Comparison of ENCODE assay signal across 15 cellular contexts in genomic region chr11:106466441-106467190, GRCh38.
A peak's percentile ranks its signal among the peaks of the same experiment; 100 is the strongest.
DNase-seq lines count a peak whose midpoint lies in the region; TF ChIP-seq lines count a peak whose summit lies in the region.
"Had no signal": no experiment of that assay in that cellular context is flagged by ENCODE, and none has a peak within 500 bp of the region (broad histone marks: within the 10 kb centered on the region; RNA-seq: fewer than 3 reads in every experiment).

No MANE protein-coding gene starts in this region.

- WGBS in SK-N-SH (ENCODE audit: low lambda C conversion rate) = 30% methylated on average over 7 of the region's 7 CpGs
- 17% methylated on average over 7 of the region's 7 CpGs for WGBS in smooth muscle cell (ENCODE audit: low lambda C conversion rate)

- H3K9ac ChIP-seq in SK-N-SH (no peak overlapping the region), smooth muscle cell (ENCODE audit: low read depth) (no peak overlapping the region)

- H3K4me1 Mint-ChIP-seq in activated T-helper 1 cell treated with anti-CD3 and anti-CD28 coated beads, Interleukin-12 subunit alpha, Interleukin-12 subunit beta, Interleukin-2, Interleukin-4 antibody, amounts not matched to agents 30 ng/mL and 10 ng/mL and 1 ng/mL, durations not matched to agents 14 hours and 24 hours and 36 hours (ENCODE audit: low read depth) = no peaks in the 10 kb centered on the region

- TF ChIP-seq CTCF in SK-N-SH (IDR thresholded peaks at IDR 0.05) (no peak), smooth muscle cell (IDR thresholded peaks at IDR 0.05; ENCODE audit: borderline replicate concordance, insufficient read depth, poor library complexity, severe bottlenecking) (no peak)

- no peaks in the 10 kb centered on the region for H4K20me1 ChIP-seq in SK-N-SH (ENCODE audit: insufficient read depth)
- no peaks in the 10 kb centered on the region for H4K20me1 ChIP-seq in smooth muscle cell (ENCODE audit: low read depth)

- H3K4me1 ChIP-seq in SK-N-SH (ENCODE audit: control insufficient read depth in 1 of 2, insufficient read depth in 2 of 2, low read depth in 1 of 2, low read length in 1 of 2) (peaks cover 0 to 10% of the 10 kb centered on the region in 2 experiments; a peak in 2 of 4 replicates), smooth muscle cell (ENCODE audit: low read depth) (peaks cover 46% of the 10 kb centered on the region)
- H3K4me1 ChIP-seq: suprapubic skin had no signal

- no peaks in the 10 kb centered on the region for H3K9me2 ChIP-seq in SK-N-SH

- H2AFZ ChIP-seq in SK-N-SH (ENCODE audit: low read depth) (peak overlapping the region; percentile 16; the same call in 1 of the 2 replicates), smooth muscle cell (ENCODE audit: low read depth) (no peak overlapping the region)

- H3K9me3 ChIP-seq in SK-N-SH = no peaks in the 10 kb centered on the region
- H3K9me3 ChIP-seq in smooth muscle cell (replicated peaks; ENCODE audit: low read depth) = no peaks in the 10 kb centered on the region
- H3K9me3 ChIP-seq: suprapubic skin had no signal

- H3K4me3 ChIP-seq in SK-N-SH (ENCODE audit: low read depth in 2 of 2, low read length in 1 of 2) (no peak overlapping the region), smooth muscle cell (peak overlapping the region; percentile 8)
- H3K4me3 ChIP-seq: cardiac muscle cell, SK-N-MC, suprapubic skin had no signal

- H3K27me3 Mint-ChIP-seq in activated T-helper 1 cell treated with anti-CD3 and anti-CD28 coated beads, Interleukin-12 subunit alpha, Interleukin-12 subunit beta, Interleukin-2, Interleukin-4 antibody, amounts not matched to agents 30 ng/mL and 10 ng/mL and 1 ng/mL, durations not matched to agents 14 hours and 24 hours and 36 hours (ENCODE audit: insufficient read depth) = no peaks in the 10 kb centered on the region
- H3K27me3 Mint-ChIP-seq: activated CD8-positive, alpha-beta T cell treated with anti-CD3 and anti-CD28 coated beads for 36 hours had no signal

- intact Hi-C loops in activated T-helper 1 cell treated with anti-CD3 and anti-CD28 coated beads, Interleukin-12 subunit alpha, Interleukin-12 subunit beta, Interleukin-2, Interleukin-4 antibody, amounts not matched to agents 30 ng/mL and 10 ng/mL and 1 ng/mL, durations not matched to agents 14 hours and 24 hours and 36 hours (cut with micrococcal nuclease) = no loop called here

- H3F3A ChIP-seq in SK-N-SH (replicated peaks; ENCODE audit: insufficient read depth) (peaks cover 8% of the 10 kb centered on the region), smooth muscle cell (ENCODE audit: low read depth) (peaks cover 18% of the 10 kb centered on the region)

- CTCF ChIA-PET in SK-N-SH (lab: Yijun Ruan, JAX) = no interaction called here

- H3K79me2 ChIP-seq in SK-N-SH (ENCODE audit: insufficient read depth) (no peaks in the 10 kb centered on the region), smooth muscle cell (ENCODE audit: low read depth) (no peaks in the 10 kb centered on the region)

- H3K4me2 ChIP-seq in SK-N-SH (peak overlapping the region; percentile 15; the same call in 1 of the 2 replicates), smooth muscle cell (peak overlapping the region; percentile 77)

- H3K27ac ChIP-seq in SK-N-SH (ENCODE audit: low read depth in 2 of 2, low read length in 1 of 2) = peak overlapping the region in 1 of 2 experiments; percentile 52; a peak in 2 of 4 replicates
- H3K27ac ChIP-seq in smooth muscle cell (ENCODE audit: low read depth) = peak overlapping the region; percentile 64
- H3K27ac ChIP-seq: 22Rv1, cardiac muscle cell, SK-N-MC, suprapubic skin had no signal

- no peak overlapping the region for H3K4me3 Mint-ChIP-seq in activated T-helper 1 cell treated with anti-CD3 and anti-CD28 coated beads, Interleukin-12 subunit alpha, Interleukin-12 subunit beta, Interleukin-2, Interleukin-4 antibody, amounts not matched to agents 30 ng/mL and 10 ng/mL and 1 ng/mL, durations not matched to agents 14 hours and 24 hours and 36 hours
- H3K4me3 Mint-ChIP-seq: activated CD8-positive, alpha-beta T cell treated with anti-CD3 and anti-CD28 coated beads for 36 hours had no signal

- no peaks in the 10 kb centered on the region for H3K27me3 ChIP-seq in SK-N-SH (ENCODE audit: insufficient read depth)
- peaks cover 5% of the 10 kb centered on the region for H3K27me3 ChIP-seq in smooth muscle cell (ENCODE audit: low read depth)
- H3K27me3 ChIP-seq: cardiac muscle cell, suprapubic skin had no signal

- DNase-seq in DMS 273 (lab: John Stamatoyannopoulos, UW; ENCODE audit: unreplicated experiment) = peak; percentile 48
- no peak for DNase-seq in DMS 273 treated with DMSO at 0.1 percent for 48 hours (lab: John Stamatoyannopoulos, UW)
- DNase-seq in SK-N-SH = no peak
- DNase-seq in fibroblast of the conjunctiva (ENCODE audit: low read depth) = peak; percentile 31
- no peak for DNase-seq in smooth muscle cell (lab: John Stamatoyannopoulos, UW; ENCODE audit: unreplicated experiment)
- no peak for DNase-seq in activated T-helper 1 cell treated with anti-CD3 and anti-CD28 coated beads, Interleukin-12 subunit alpha, Interleukin-12 subunit beta, Interleukin-2, Interleukin-4 antibody, amounts not matched to agents 30 ng/mL and 10 ng/mL and 1 ng/mL, durations not matched to agents 14 hours and 24 hours and 36 hours (ENCODE audit: low spot score)
- no peak for DNase-seq in DMS79 treated with DMSO at 0.1 percent for 48 hours (lab: John Stamatoyannopoulos, UW)
- DNase-seq in ureter (ENCODE audit: low spot score) = no peak
- DNase-seq: activated CD8-positive, alpha-beta T cell treated with anti-CD3 and anti-CD28 coated beads for 36 hours; hippocampal formation; stimulated activated CD4-positive, alpha-beta T cell treated with anti-CD3 and anti-CD28 coated beads, Interleukin-4, amount 100 ng/mL, for 24 hours had no signal

- peaks cover 4% of the 10 kb centered on the region for H3K9me3 Mint-ChIP-seq in activated T-helper 1 cell treated with anti-CD3 and anti-CD28 coated beads, Interleukin-12 subunit alpha, Interleukin-12 subunit beta, Interleukin-2, Interleukin-4 antibody, amounts not matched to agents 30 ng/mL and 10 ng/mL and 1 ng/mL, durations not matched to agents 14 hours and 24 hours and 36 hours

- no peak for TF ChIP-seq RAD21 in SK-N-SH (IDR thresholded peaks at IDR 0.05; ENCODE audit: low read length)

- H3K27ac Mint-ChIP-seq in activated T-helper 1 cell treated with anti-CD3 and anti-CD28 coated beads, Interleukin-12 subunit alpha, Interleukin-12 subunit beta, Interleukin-2, Interleukin-4 antibody, amounts not matched to agents 30 ng/mL and 10 ng/mL and 1 ng/mL, durations not matched to agents 14 hours and 24 hours and 36 hours = no peak overlapping the region
- H3K27ac Mint-ChIP-seq: activated CD8-positive, alpha-beta T cell treated with anti-CD3 and anti-CD28 coated beads for 36 hours had no signal

- no peak for TF ChIP-seq EP300 in SK-N-SH (IDR thresholded peaks at IDR 0.05; ENCODE audit: borderline replicate concordance in 1 of 2, low read depth in 1 of 2, low read length in 1 of 2)

- H3K36me3 ChIP-seq in SK-N-SH (replicated peaks in 1 of 2; ENCODE audit: control insufficient read depth in 1 of 2, insufficient read depth in 2 of 2, low read length in 1 of 2) (no peaks in the 10 kb centered on the region), smooth muscle cell (ENCODE audit: low read depth) (no peaks in the 10 kb centered on the region)
- H3K36me3 ChIP-seq: cardiac muscle cell, suprapubic skin had no signal

- POLR2A ChIA-PET in SK-N-SH (lab: Yijun Ruan, JAX) = no interaction called here

- H3K36me3 Mint-ChIP-seq in activated T-helper 1 cell treated with anti-CD3 and anti-CD28 coated beads, Interleukin-12 subunit alpha, Interleukin-12 subunit beta, Interleukin-2, Interleukin-4 antibody, amounts not matched to agents 30 ng/mL and 10 ng/mL and 1 ng/mL, durations not matched to agents 14 hours and 24 hours and 36 hours (ENCODE audit: low read depth) = no peaks in the 10 kb centered on the region

TF ChIP-seq in SK-N-SH, 30 proteins besides CTCF, POLR2A, EP300 and RAD21:
- TF ChIP-seq JUND (IDR thresholded peaks at IDR 0.05) (0 out of 2 replicates have a peak, but pooled peaks have one; percentile 36), TCF12 (IDR thresholded peaks at IDR 0.05) (peak; percentile 59), TAF1 (IDR thresholded peaks at IDR 0.05; ENCODE audit: borderline replicate concordance, low read depth, low read length) (no peak), FOSL2 (IDR thresholded peaks at IDR 0.05; ENCODE audit: borderline replicate concordance, low read depth) (peak; percentile 62)

Comparison
In these comparisons a context has a peak if more than half of its experiments do, and no peak if none do; other contexts are left out.
1. DNase-seq: peak in DMS 273 (single experiment) and fibroblast of the conjunctiva (single experiment); none in DMS 273 treated with DMSO at 0.1 percent for 48 hours (single experiment), SK-N-SH (single experiment), smooth muscle cell (single experiment), activated T-helper 1 cell treated with anti-CD3 and anti-CD28 coated beads, Interleukin-12 subunit alpha, Interleukin-12 subunit beta, Interleukin-2, Interleukin-4 antibody, amounts not matched to agents 30 ng/mL and 10 ng/mL and 1 ng/mL, durations not matched to agents 14 hours and 24 hours and 36 hours (single experiment), DMS79 treated with DMSO at 0.1 percent for 48 hours (single experiment) and ureter (single experiment).